In the genomic region with DNA sequence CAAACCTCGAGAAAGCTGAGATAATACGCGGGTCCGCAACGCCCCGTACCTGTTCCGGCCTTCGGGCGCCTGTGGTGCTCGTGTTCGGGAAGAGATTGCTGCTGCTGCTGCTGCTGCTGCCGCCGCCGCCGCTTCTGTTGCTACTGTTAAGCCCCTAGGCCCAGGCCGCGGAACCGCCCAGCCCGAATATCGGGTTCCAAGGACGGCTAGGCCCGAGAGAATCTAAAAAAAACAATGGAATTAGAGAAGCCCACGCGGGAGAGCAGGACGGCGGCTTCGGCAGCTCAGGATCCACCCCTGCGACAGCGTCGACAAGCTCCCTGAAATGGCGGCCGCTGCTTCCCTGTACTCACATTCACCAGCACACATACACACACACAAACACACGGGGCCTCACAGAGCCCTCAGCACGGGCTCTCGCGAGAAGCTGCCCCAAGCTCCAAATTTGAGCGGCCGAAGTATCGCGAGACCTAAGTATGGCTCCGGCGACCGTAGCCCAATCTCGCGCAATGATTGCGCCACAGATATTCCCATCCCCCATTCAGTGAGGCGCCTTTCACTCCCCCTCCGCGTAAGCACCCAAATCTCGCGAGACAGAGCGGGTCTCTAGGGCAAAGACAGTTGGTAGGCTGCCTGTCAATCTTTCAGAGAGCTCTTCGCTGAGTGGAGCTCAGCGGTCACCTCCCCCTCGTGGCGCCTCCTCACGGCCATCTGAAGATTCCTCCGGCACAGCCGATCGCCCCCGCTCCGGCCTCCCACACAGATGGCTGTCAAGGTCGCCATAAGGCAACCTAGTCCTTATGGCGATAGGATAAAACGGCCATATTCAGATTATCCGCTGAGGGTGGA, we compare ENCODE assay signal across 8 cellular contexts.
DNase-seq lines count a peak whose midpoint lies in the region; ATAC-seq lines count a peak whose summit lies in the region.

A gene (minus strand): TSS at position 369 of the 849 bp plus-strand sequence. CDS start 1,386 bp downstream, outside the sequence.

- ATAC-seq in GM19035 (IDR thresholded peaks at IDR 0.05; ENCODE audit: unreplicated experiment) (peak; percentile 91), HG03354 (IDR thresholded peaks at IDR 0.05; ENCODE audit: poor library complexity, severe bottlenecking, unreplicated experiment) (peak; percentile 86)
- peak; percentile 82 to 88 for ATAC-seq in activated CD4-positive, CD25-positive, alpha-beta regulatory T cell treated with anti-CD3 and anti-CD28 coated beads, Interleukin-2, amount 50 U/mL, for 24 hours

- peak; percentile 99 for DNase-seq in AML-193 (lab: John Stamatoyannopoulos, UW)
- DNase-seq in NCI-H446 treated with DMSO at 0.1 percent for 48 hours (lab: John Stamatoyannopoulos, UW): peak; percentile 100
- peak; percentile 100 for DNase-seq in cerebellar cortex (ENCODE audit: low spot score)
- peak; percentile 100 for DNase-seq in iris pigment epithelial cell (ENCODE audit: low read depth)
- DNase-seq in stimulated activated CD4-positive, alpha-beta T cell treated with anti-CD3 and anti-CD28 coated beads, Interleukin-12 subunit alpha, Interleukin-12 subunit beta, amount 100 ng/mL, for 4 hours: peak; percentile 95

Comparison
In these comparisons a context has a peak if more than half of its experiments do, and no peak if none do; other contexts are left out.
1. Peak in every context shown above with its lines: DNase-seq and ATAC-seq.